In genomic region chr7:151245360-151246160, GRCh38 we compare ENCODE assay signal across 8 cellular contexts. TPM values are rescaled to one million over a fixed set of nuclear protein-coding genes. Genes with fewer than 3 reads are reported as not detected.
A peak's percentile ranks its signal among the peaks of the same experiment; 100 is the strongest.
DNase-seq lines count a peak whose midpoint lies in the region; ATAC-seq and TF ChIP-seq lines count a peak whose summit lies in the region.

No MANE protein-coding gene starts in this region.

- peak; percentile 50 for ATAC-seq in HG03432 (IDR thresholded peaks at IDR 0.05; ENCODE audit: unreplicated experiment)

- peak overlapping the region; percentile 39 for H3K4me2 ChIP-seq in mesendoderm (ENCODE audit: low read length)

- no peaks in the 10 kb centered on the region for H3K79me1 ChIP-seq in mesendoderm (ENCODE audit: low read length)

- peak overlapping the region; percentile 56 for H3K56ac ChIP-seq in mesendoderm (ENCODE audit: low read length)

- peak; percentile 90 for DNase-seq in GM03348 (ENCODE audit: low spot score)
- DNase-seq in activated CD4-positive, CD25-positive, alpha-beta regulatory T cell treated with anti-CD3 and anti-CD28 coated beads, Interleukin-2, amount 50 U/mL, for 72 hours: peak; percentile 62
- peak; percentile 43 for DNase-seq in dermis blood vessel endothelial cell
- DNase-seq in mesendoderm: peak; percentile 49
- peak; percentile 49 for DNase-seq in stomach
- no peak for DNase-seq in NCI-H226
- DNase-seq in LoVo (ENCODE audit: low spot score): no peak

- H3K36me3 ChIP-seq in mesendoderm (ENCODE audit: control insufficient read depth, insufficient read depth, low read length): no peaks in the 10 kb centered on the region
- H3K36me3 ChIP-seq in stomach: peaks cover 0 to 21% (median 18%) of the 10 kb centered on the region in 4 donors

- H3K9ac ChIP-seq in mesendoderm (ENCODE audit: low read length): peak overlapping the region; percentile 5

- intact Hi-C loops in stomach (cut with DNase I; ENCODE audit: low total_unique reads): loop anchor here (10.0 kb wide), 1 partner anchor 59 kb away; no protein-coding TSS in a partner anchor

- no peak overlapping the region for H4K5ac ChIP-seq in mesendoderm (ENCODE audit: low read length)

- no peak overlapping the region for H4K8ac ChIP-seq in mesendoderm (ENCODE audit: low read depth, low read length)

- H2BK120ac ChIP-seq in mesendoderm (ENCODE audit: low read depth, low read length): no peak overlapping the region

- no peaks in the 10 kb centered on the region for H3K79me2 ChIP-seq in mesendoderm (ENCODE audit: control insufficient read depth, insufficient read depth, low read length)

- H3K27ac ChIP-seq in mesendoderm (ENCODE audit: low read depth, low read length) (no peak overlapping the region), stomach (peak overlapping the region in 4 of 5 donors; percentile 20 to 93 (median 28))

- H3K9me3 ChIP-seq in stomach: no peaks in the 10 kb centered on the region

- no peak overlapping the region for H3K4me3 ChIP-seq in mesendoderm (ENCODE audit: low read length)
- H3K4me3 ChIP-seq in stomach: peak overlapping the region; percentile 41 to 53 (median 46)

- H2BK5ac ChIP-seq in mesendoderm (ENCODE audit: low read length): no peak overlapping the region

- peak in 3 of 7 experiments; percentile 70 to 83 (median 74) for TF ChIP-seq CTCF in stomach (IDR thresholded peaks at IDR 0.05)

- WGBS in mesendoderm (ENCODE audit: extremely low coverage, insufficient coverage, low lambda C conversion rate): no CpG with 5 or more reads among the region's 60 CpGs
- WGBS in stomach, 5 donors: 5 to 14% (median 7%) methylated on average over 16 to 60 of the region's 60 CpGs

- no peak overlapping the region for H3K4ac ChIP-seq in mesendoderm (ENCODE audit: low read depth, low read length)

- H3K18ac ChIP-seq in mesendoderm (ENCODE audit: low read length): no peak overlapping the region

- H3K23ac ChIP-seq in mesendoderm (ENCODE audit: low read length): no peak overlapping the region

- H3K4me1 ChIP-seq in mesendoderm (ENCODE audit: control insufficient read depth, low read depth, low read length): peaks cover 21% of the 10 kb centered on the region
- H3K4me1 ChIP-seq in stomach: peaks cover 58 to 82% (median 76%) of the 10 kb centered on the region in 4 donors

- TF ChIP-seq EP300 in stomach (IDR thresholded peaks at IDR 0.05): no peak

- TF ChIP-seq POLR2A in stomach (IDR thresholded peaks at IDR 0.05): no peak

- no peak overlapping the region for H2BK15ac ChIP-seq in mesendoderm (replicated peaks; ENCODE audit: low read depth)

- H2AK5ac ChIP-seq in mesendoderm (ENCODE audit: low read length): no peak overlapping the region

- peaks cover 2% of the 10 kb centered on the region for H3K27me3 ChIP-seq in mesendoderm (ENCODE audit: insufficient read depth, low read length, poor library complexity)
- H3K27me3 ChIP-seq in stomach: peaks cover 0 to 38% (median 21%) of the 10 kb centered on the region in 3 donors

RNA-seq across cellular contexts. Expression of gene SMARCD3, which starts 2.9 kb away (rescaled TPM):
- 0.85 and 2.0 TPM in 2 replicates for total RNA-seq in dermis blood vessel endothelial cell
- 7.4 TPM for polyA plus RNA-seq in mesendoderm (2013, experiment 1 of 2)
- 5.9 TPM for polyA plus RNA-seq in mesendoderm (2013, experiment 2 of 2)
- 100 to 1,000 TPM in 1 of 5 donors, 10 to 100 TPM in 4; 11.6 to 105 (median 22.5) TPM for total RNA-seq in stomach
- 10 to 100 TPM; 27.4 to 43.5 (median 38.6) TPM for polyA plus RNA-seq in stomach

RNA-seq across cellular contexts. Expression of gene CHPF2, which starts 13.3 kb away (rescaled TPM):
- total RNA-seq in dermis blood vessel endothelial cell (49.9 and 66.1 TPM in 2 replicates), stomach (100 to 1,000 TPM in 1 of 5 donors, 10 to 100 TPM in 4; 12.8 to 100 (median 66.9) TPM)
- 7.4 TPM for polyA plus RNA-seq in mesendoderm (2013, experiment 1 of 2)
- polyA plus RNA-seq in mesendoderm (2013, experiment 2 of 2): 7.9 TPM
- polyA plus RNA-seq in stomach: 10 to 100 TPM in 2 of 3 donors, 1 to 10 TPM in 1; 5.8 to 15.5 (median 13.8) TPM

RNA-seq across cellular contexts. Expression of gene ABCF2, which starts 18.6 kb away (rescaled TPM):
- total RNA-seq in dermis blood vessel endothelial cell (74.6 and 76.2 TPM in 2 replicates), stomach (10 to 100 TPM in 3 of 5 donors, 1 to 10 TPM in 2; 5.2 to 28.0 (median 13.4) TPM)
- polyA plus RNA-seq in mesendoderm (2013, experiment 1 of 2): 36.4 TPM
- 36.2 TPM for polyA plus RNA-seq in mesendoderm (2013, experiment 2 of 2)
- 10 to 100 TPM; 14.3 to 16.3 (median 16.1) TPM for polyA plus RNA-seq in stomach

RNA-seq across cellular contexts. Expression of gene H2BK1, which starts 35.3 kb away (rescaled TPM):
- not detected in 2 replicates for total RNA-seq in dermis blood vessel endothelial cell
- polyA plus RNA-seq in mesendoderm (2013, experiment 1 of 2): not detected
- not detected for polyA plus RNA-seq in mesendoderm (2013, experiment 2 of 2)
- total RNA-seq in stomach: not detected
- not detected for polyA plus RNA-seq in stomach

RNA-seq across cellular contexts. Expression of gene ASB10, which starts 58.5 kb away (rescaled TPM):
- not detected in 2 replicates for total RNA-seq in dermis blood vessel endothelial cell
- not detected for polyA plus RNA-seq in mesendoderm (2013, experiment 1 of 2)
- polyA plus RNA-seq in mesendoderm (2013, experiment 2 of 2): not detected
- not detected for total RNA-seq in stomach
- under 1 TPM in 1 of 3 donors, not detected in 2; 0.05 TPM for polyA plus RNA-seq in stomach

Comparison
In these comparisons a context has a peak if more than half of its experiments do, and no peak if none do; other contexts are left out.
1. DNase-seq: peak in GM03348 (single experiment), activated CD4-positive, CD25-positive, alpha-beta regulatory T cell treated with anti-CD3 and anti-CD28 coated beads, Interleukin-2, amount 50 U/mL, for 72 hours (single experiment), dermis blood vessel endothelial cell (single experiment), mesendoderm (single experiment) and stomach (single experiment); none in NCI-H226 (single experiment) and LoVo (single experiment).